In the genomic region with DNA sequence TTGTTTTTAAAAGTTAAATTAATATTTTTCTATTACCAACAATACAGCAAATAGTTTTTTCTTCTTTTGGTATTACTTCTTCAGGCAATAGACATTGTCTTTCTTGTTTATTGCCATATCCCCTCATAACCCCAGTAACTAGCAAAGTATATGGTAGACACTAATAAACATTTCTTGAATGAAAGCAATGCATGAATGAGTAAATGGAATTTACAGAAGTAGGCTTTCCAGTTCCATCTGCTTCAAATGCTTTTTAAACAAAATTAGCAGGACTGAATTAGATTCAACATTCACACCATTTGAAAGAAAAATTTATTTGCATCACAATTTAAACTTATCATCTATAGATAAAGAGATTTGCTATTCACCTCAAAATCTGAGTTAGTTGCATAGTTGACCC, we compare ENCODE assay signal across 24 cellular contexts.
"Had no signal": no experiment of that assay in that cellular context is flagged by ENCODE, and none has a peak within 500 bp of the region (broad histone marks: within the 10 kb centered on the region; RNA-seq: fewer than 3 reads in every experiment).

No MANE protein-coding gene starts in this region.

- H3K27ac ChIP-seq: left ventricle myocardium inferior, ovary, skin epidermis, stomach, testis, tibial artery, upper lobe of right lung had no signal

- H3K36me3 ChIP-seq: ovary had no signal

- H3K4me1 ChIP-seq: upper lobe of right lung had no signal

- ATAC-seq: mucosa of descending colon; naive thymus-derived CD4-positive, alpha-beta T cell; natural killer cell treated with Interleukin-12 subunit alpha and Interleukin-12 subunit beta and Interleukin-15 and Interleukin-18, amount 100 ng/mL, for 72 hours; right cardiac atrium; sciatic nerve; stimulated activated naive B cell treated with anti-CD40 and anti-IgM and Interleukin-4, amounts not matched to agents 10 μg/mL and 1 μg/mL and 100 μg/mL, for 72 hours; stimulated activated naive CD8-positive, alpha-beta T cell treated with anti-CD3 and anti-CD28 coated beads, Interleukin-15, Interleukin-2, amounts not matched to agents 100 U/mL and 50 U/mL, for 24 hours; upper lobe of right lung had no signal

- DNase-seq: hypothalamus; immature natural killer cell; kidney; left ventricle myocardium inferior; midbrain; mucosa of descending colon; naive thymus-derived CD4-positive, alpha-beta T cell; ovary; retina; right cardiac atrium; stimulated activated CD4-positive, alpha-beta T cell treated with anti-CD3 and anti-CD28 coated beads, Interleukin-12 subunit alpha, Interleukin-12 subunit beta, amount 100 ng/mL, for 4 hours; stimulated activated CD4-positive, alpha-beta T cell treated with anti-CD3 and anti-CD28 coated beads, Interleukin-15, amount 100 ng/mL, for 24 hours; stimulated activated CD4-positive, alpha-beta T cell treated with anti-CD3 and anti-CD28 coated beads, Interleukin-2, amount 100 ng/mL, for 24 hours; stimulated activated CD4-positive, alpha-beta T cell treated with anti-CD3 and anti-CD28 coated beads, Interleukin-4, amount 100 ng/mL, for 1 hour; stimulated activated naive B cell treated with anti-CD40 and anti-IgM and Interleukin-4, amounts not matched to agents 10 μg/mL and 1 μg/mL and 100 μg/mL, for 72 hours; stimulated activated naive CD8-positive, alpha-beta T cell treated with anti-CD3 and anti-CD28 coated beads, Interleukin-15, Interleukin-2, amounts not matched to agents 100 U/mL and 50 U/mL, for 24 hours; stomach; testis; tibial artery; upper lobe of right lung had no signal

- H3K27me3 ChIP-seq: ovary, stomach, testis, tibial artery, upper lobe of right lung had no signal

- H3K4me3 ChIP-seq: left ventricle myocardium inferior, lung, mucosa of descending colon, ovary, skin epidermis, stomach, testis, tibial artery, upper lobe of right lung had no signal
